Comparison of ENCODE assay signal across 8 cellular contexts in the genomic region with DNA sequence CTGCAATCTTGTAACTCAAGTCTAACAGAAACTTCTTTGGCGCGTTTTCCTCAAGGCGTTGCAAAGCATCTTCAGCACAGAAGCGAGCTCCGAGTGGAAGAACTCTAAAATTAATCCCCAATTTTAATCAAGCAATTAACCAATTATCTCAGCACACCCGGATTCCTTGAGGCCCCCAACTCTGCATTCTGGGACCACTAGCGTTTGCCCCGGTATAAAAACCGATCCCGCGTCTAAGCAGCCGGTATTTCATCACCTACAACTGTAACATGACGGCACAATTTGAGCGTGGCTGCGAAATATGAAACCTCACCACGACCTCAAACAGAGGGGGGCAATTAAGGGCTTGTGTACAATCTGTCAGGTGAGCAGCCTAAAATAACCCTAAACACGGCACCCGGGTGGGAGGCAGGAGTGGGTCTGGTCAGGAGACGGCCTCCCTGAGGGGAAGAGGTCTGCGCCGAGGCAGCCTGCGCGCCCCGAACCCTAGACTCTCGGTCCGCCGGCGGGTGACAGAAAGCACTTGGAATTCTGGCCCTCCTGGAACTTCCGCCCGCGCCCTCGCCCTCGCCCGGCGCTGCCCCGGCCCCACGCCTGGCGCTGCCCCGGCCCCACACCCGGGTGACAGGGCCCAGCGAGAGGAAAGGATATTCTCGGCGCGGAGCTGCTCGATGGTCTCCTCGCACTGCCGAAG. TPM values are rescaled to one million over a fixed set of nuclear protein-coding genes. Genes with fewer than 3 reads are reported as not detected.
DNase-seq lines count a peak whose midpoint lies in the region; ATAC-seq and TF ChIP-seq lines count a peak whose summit lies in the region.

No MANE protein-coding gene starts in this region.

- no peak for TF ChIP-seq POLR2A in lower leg skin (IDR thresholded peaks at IDR 0.05)

- H3K4me3 ChIP-seq in lower leg skin (ENCODE audit: low read depth, poor library complexity, severe bottlenecking): peak overlapping the region; percentile 91

- no peak for TF ChIP-seq CTCF in lower leg skin (IDR thresholded peaks at IDR 0.05)

- peak; percentile 10 for ATAC-seq in HG03095 (IDR thresholded peaks at IDR 0.05; ENCODE audit: unreplicated experiment)

- WGBS in lower leg skin, 2 donors: 1% methylated on average over 25 to 37 of the region's 47 CpGs

- intact Hi-C loops in lower leg skin (cut with DNase I; ENCODE audit: low total_unique reads): no loop called here

- peak in 2 of 3 donors; percentile 21 to 34 for DNase-seq in stimulated activated CD4-positive, alpha-beta T cell treated with anti-CD3 and anti-CD28 coated beads, Interleukin-12 subunit alpha, Interleukin-12 subunit beta, amount 100 ng/mL, for 48 hours (ENCODE audit: low read depth in 2 of 3, low spot score in 1 of 3)
- no peak for DNase-seq in stimulated activated CD4-positive, alpha-beta T cell treated with anti-CD3 and anti-CD28 coated beads, Interleukin-12 subunit alpha, Interleukin-12 subunit beta, amount 100 ng/mL, for 4 hours
- peak; percentile 68 for DNase-seq in NCI-H2171 (lab: John Stamatoyannopoulos, UW)
- peak; percentile 32 to 42 for DNase-seq in activated CD4-positive, alpha-beta T cell treated with anti-CD3 and anti-CD28 coated beads for 4 hours
- peak; percentile 68 for DNase-seq in dermis blood vessel endothelial cell
- peak; percentile 43 to 91 for DNase-seq in lower leg skin (ENCODE audit: low spot score in 2 of 2)
- peak; percentile 6 for DNase-seq in stimulated activated CD8-positive, alpha-beta memory T cell treated with anti-CD3 and anti-CD28 coated beads, Interleukin-15, amount 100 ng/mL, for 1 hour (ENCODE audit: low read depth)

RNA-seq across cellular contexts. Expression of a gene that starts 0.6 kb away (rescaled TPM):
- total RNA-seq in dermis blood vessel endothelial cell (15.0 and 20.1 TPM in 2 replicates), lower leg skin (10 to 100 TPM; 22.7 to 27.1 (median 25.3) TPM)

RNA-seq across cellular contexts. Expression of a gene that starts 26.6 kb away (rescaled TPM):
- total RNA-seq in dermis blood vessel endothelial cell (49.4 and 49.5 TPM in 2 replicates), lower leg skin (10 to 100 TPM; 44.2 to 97.9 (median 50.7) TPM)

RNA-seq across cellular contexts. Expression of a gene that starts 26.9 kb away (rescaled TPM):
- 24.5 and 40.2 TPM in 2 replicates for total RNA-seq in dermis blood vessel endothelial cell
- 10 to 100 TPM in 2 of 4 donors, 1 to 10 TPM in 2; 3.8 to 13.1 (median 10.4) TPM for total RNA-seq in lower leg skin
